In genomic region chr7:68717176-68717575, GRCh38 we compare ENCODE assay signal across 31 cellular contexts.
"Had no signal": no experiment of that assay in that cellular context is flagged by ENCODE, and none has a peak within 500 bp of the region (broad histone marks: within the 10 kb centered on the region; RNA-seq: fewer than 3 reads in every experiment).

No MANE protein-coding gene starts in this region.

- H3K4me3 ChIP-seq: MG63 had no signal

- H3K36me3 ChIP-seq: MG63 had no signal

- H3K27me3 ChIP-seq: MG63 had no signal

- H3K9me3 ChIP-seq: MG63 had no signal

- DNase-seq: Karpas-422, Kasumi-1, MG63, MM.1S, MV-4-11, NCI-H1048, NCI-H1092, NCI-H1092 treated with DMSO at 0.1 percent for 48 hours, NCI-H1105, NCI-H1105 treated with DMSO at 0.1 percent for 48 hours, NCI-H1417, NCI-H1417 treated with DMSO at 0.1 percent for 48 hours, NCI-H1436, NCI-H1436 treated with DMSO at 0.1 percent for 48 hours, NCI-H1694, NCI-H187, NCI-H187 treated with DMSO at 0.1 percent for 48 hours, NCI-H1930, NCI-H2029, NCI-H2029 treated with DMSO at 0.1 percent for 48 hours, NCI-H2081 treated with DMSO at 0.1 percent for 48 hours, NCI-H2107, NCI-H2171, NCI-H2227 treated with DMSO at 0.1 percent for 48 hours, NCI-H226, NCI-H345, NCI-H446, NCI-H446 treated with DMSO at 0.1 percent for 48 hours, NCI-H510A, NCI-H510A treated with DMSO at 0.1 percent for 48 hours, NCI-H524 had no signal
